8 cellular contexts compared by ENCODE assay signal in the genomic region with DNA sequence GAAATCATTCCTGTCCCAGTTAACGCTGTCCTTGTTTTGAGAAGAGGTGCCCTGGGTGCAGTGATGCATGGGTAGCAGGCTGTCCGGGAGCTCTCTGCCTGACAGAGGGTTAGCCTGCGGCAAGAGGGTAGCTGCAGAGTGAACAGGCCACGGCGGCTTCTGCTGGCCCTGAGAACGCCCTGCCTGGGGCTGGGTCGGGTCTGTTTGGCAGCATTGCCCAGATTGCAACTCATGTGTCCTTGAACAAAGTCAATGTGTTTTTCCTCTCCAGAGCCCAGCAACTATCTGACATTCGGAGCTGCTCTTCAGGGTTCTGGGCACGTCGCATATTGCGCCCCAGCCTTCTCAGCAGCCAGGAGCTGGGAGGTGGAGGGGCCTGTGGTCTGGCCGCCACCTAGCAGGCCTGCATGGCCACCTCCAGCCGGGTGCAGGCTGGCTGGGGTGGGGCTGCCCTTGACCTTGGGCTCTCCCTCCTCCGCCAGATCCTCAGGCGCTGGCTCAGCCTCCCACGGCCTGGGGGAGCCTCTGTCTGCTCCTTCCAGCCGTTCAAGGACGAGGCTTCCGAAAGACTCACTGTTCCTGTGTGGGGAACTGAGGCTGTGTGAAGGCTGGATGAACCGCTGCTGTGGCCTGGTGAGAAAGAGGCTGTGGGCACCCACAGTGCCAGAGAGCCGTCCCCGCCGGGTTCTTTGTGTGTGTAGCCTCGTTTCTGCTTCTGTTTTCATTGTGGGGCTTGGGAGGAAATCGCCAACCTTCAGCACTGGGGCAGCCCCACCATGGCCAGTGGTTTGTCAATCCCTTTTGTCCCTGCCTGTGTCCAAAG.
DNase-seq lines count a peak whose midpoint lies in the region; ATAC-seq and TF ChIP-seq lines count a peak whose summit lies in the region.
"Not testable (repeated sequence)": the region's sequence is repeated elsewhere in the genome, so short reads cannot be mapped to it uniquely, and the experiment has no call there.

No MANE protein-coding gene starts in this region.

- peaks cover 0 to 12% of the 10 kb centered on the region in 2 experiments; a peak in 2 of 4 replicates for H3K79me1 ChIP-seq in IMR-90 (ENCODE audit: low read depth in 1 of 2, low read length in 2 of 2)
- not testable (repeated sequence) for H3K79me1 ChIP-seq in mesenchymal stem cell (replicated peaks; ENCODE audit: low read length, poor library complexity, severe bottlenecking)

- not testable (repeated sequence) for H4K5ac ChIP-seq in IMR-90 (ENCODE audit: low read depth, low read length)

- not testable (repeated sequence) for H3K4me2 ChIP-seq in IMR-90 (ENCODE audit: low read depth, low read length); mesenchymal stem cell (ENCODE audit: low read length, poor library complexity, severe bottlenecking)
- H3K4me2 ChIP-seq in parathyroid adenoma (ENCODE audit: low read length) = peak overlapping the region; percentile 57

- not testable (repeated sequence) for H3K9ac ChIP-seq in IMR-90 (ENCODE audit: low read depth, low read length); mesenchymal stem cell (ENCODE audit: low read length); parathyroid adenoma

- H2BK12ac ChIP-seq in mesenchymal stem cell (ENCODE audit: low read length in 2 of 2) = peak overlapping the region; percentile 80 to 87

- not testable (repeated sequence) for H3K9me3 ChIP-seq in IMR-90 (ENCODE audit: control insufficient read depth, insufficient read depth, low read length); breast epithelium; mesenchymal stem cell (ENCODE audit: control insufficient read depth, low read length); parathyroid adenoma (ENCODE audit: control insufficient read depth, low read length); testis; vagina

- BruUV-seq in IMR-90 (replicated peaks; lab: Mats Ljungman, UMichigan) = not testable (repeated sequence)

- H2BK120ac ChIP-seq in IMR-90 (ENCODE audit: low read depth, low read length) (peak overlapping the region; percentile 83), mesenchymal stem cell (ENCODE audit: low read depth, low read length) (peak overlapping the region; percentile 11)

- dilution Hi-C loops in IMR-90 (cut with HindIII; ENCODE audit: low sequenced_read_pairs, unreplicated experiment) = not testable (repeated sequence)

- not testable (repeated sequence) for TF ChIP-seq RAD21 in IMR-90 (IDR thresholded peaks at IDR 0.05; ENCODE audit: low read length)

- DNase-seq in IMR-90; breast epithelium (ENCODE audit: low spot score in 2 of 2); left cardiac atrium; mesenchymal stem cell: not testable (repeated sequence)
- peak; percentile 49 for DNase-seq in left kidney (ENCODE audit: low read depth, low spot score)
- DNase-seq in testis = peak; percentile 75
- peak in 1 of 2 donors; percentile 37 for DNase-seq in vagina (ENCODE audit: extremely low spot score in 2 of 2)

- H3K4me1 ChIP-seq in IMR-90 (ENCODE audit: control insufficient read depth, insufficient read depth, low read length) (peaks cover 29% of the 10 kb centered on the region), mesenchymal stem cell (ENCODE audit: control insufficient read depth, insufficient read depth, low read depth, low read length) (peaks cover 20% of the 10 kb centered on the region), parathyroid adenoma (peaks cover 35% of the 10 kb centered on the region), testis (peaks cover 30% of the 10 kb centered on the region), vagina (peaks cover 47% of the 10 kb centered on the region)
- H3K4me1 ChIP-seq in breast epithelium = not testable (repeated sequence)

- H3K56ac ChIP-seq in IMR-90 (ENCODE audit: extremely low read depth, insufficient read depth, low read length) = not testable (repeated sequence)

- H4K20me1 ChIP-seq in IMR-90 (ENCODE audit: insufficient read depth, low read length) = not testable (repeated sequence)

- H3K27me3 ChIP-seq in IMR-90 (ENCODE audit: control insufficient read depth, insufficient read depth, low read length); breast epithelium; mesenchymal stem cell (ENCODE audit: control insufficient read depth in 1 of 2, insufficient read depth in 1 of 2, low read length in 2 of 2); parathyroid adenoma (ENCODE audit: control insufficient read depth, insufficient read depth, low read length); testis; vagina: not testable (repeated sequence)

- H2BK20ac ChIP-seq in IMR-90 (ENCODE audit: low read depth, low read length) = peak overlapping the region; percentile 82; the same call in 1 of the 2 replicates

- peak overlapping the region; percentile 78 for H2AK5ac ChIP-seq in IMR-90 (ENCODE audit: low read depth, low read length)
- H2AK5ac ChIP-seq in mesenchymal stem cell (ENCODE audit: low read length, severe bottlenecking) = not testable (repeated sequence)

- not testable (repeated sequence) for H3K18ac ChIP-seq in IMR-90 (ENCODE audit: low read depth, low read length); mesenchymal stem cell (ENCODE audit: low read depth in 1 of 2, low read length in 2 of 2)

- peak overlapping the region; percentile 69 for H3K4ac ChIP-seq in IMR-90 (ENCODE audit: low read depth, low read length)
- H3K4ac ChIP-seq in mesenchymal stem cell (ENCODE audit: low read depth in 1 of 2, low read length in 2 of 2) = not testable (repeated sequence)

- TF ChIP-seq CTCF in IMR-90 (conservative IDR thresholded peaks at IDR 0.05; ENCODE audit: low read depth, low read length); breast epithelium (IDR thresholded peaks at IDR 0.05); parathyroid adenoma (IDR thresholded peaks at IDR 0.05); testis (IDR thresholded peaks at IDR 0.05); vagina (IDR thresholded peaks at IDR 0.05): not testable (repeated sequence)

- H3K23ac ChIP-seq in IMR-90 (ENCODE audit: low read depth, low read length); mesenchymal stem cell (ENCODE audit: low read length in 2 of 2): not testable (repeated sequence)

- H3K27ac ChIP-seq in IMR-90 (ENCODE audit: insufficient read depth, low read length) (peak overlapping the region; percentile 15), breast epithelium (peak overlapping the region; percentile 36 to 86), parathyroid adenoma (peak overlapping the region; percentile 71), testis (peak overlapping the region; percentile 18 to 61), vagina (peak overlapping the region; percentile 74)
- H3K27ac ChIP-seq in mesenchymal stem cell (ENCODE audit: low read length, poor library complexity, severe bottlenecking) = not testable (repeated sequence)

- H3K9me1 ChIP-seq in IMR-90 (ENCODE audit: insufficient read depth, low read length) = peaks cover 14% of the 10 kb centered on the region

- in situ Hi-C loops in IMR-90 (cut with MboI; ENCODE audit: low sequenced_read_pairs) = loop anchor here (25.0 kb wide), 1 partner anchor 298 kb away; a partner anchor contains a TSS

- no CpG with 5 or more reads among the region's 25 CpGs for WGBS in IMR-90 (ENCODE audit: extremely low coverage in 2 of 2, insufficient read length in 1 of 2), 2 experiments
- 98% methylated on average over 9 of the region's 25 CpGs for WGBS in mesenchymal stem cell
- 35 to 44% methylated on average over 9 to 25 of the region's 25 CpGs for WGBS in testis, 2 donors

- CTCF ChIA-PET in IMR-90 (lab: Yijun Ruan, JAX) = not testable (repeated sequence)

- not testable (repeated sequence) for H3K79me2 ChIP-seq in parathyroid adenoma

- not testable (repeated sequence) for H2AFZ ChIP-seq in IMR-90 (replicated peaks; ENCODE audit: low read length, poor library complexity); mesenchymal stem cell (ENCODE audit: low read depth, low read length)
- H2AFZ ChIP-seq in parathyroid adenoma = peak overlapping the region; percentile 57

- not testable (repeated sequence) for ATAC-seq in IMR-90 (ENCODE audit: low read depth)
- peak; percentile 19 to 38 for ATAC-seq in left cardiac atrium

- TF ChIP-seq POLR2A in IMR-90 (IDR thresholded peaks at IDR 0.05; ENCODE audit: low read depth, low read length); breast epithelium (IDR thresholded peaks at IDR 0.05); testis (IDR thresholded peaks at IDR 0.05); vagina (IDR thresholded peaks at IDR 0.05): not testable (repeated sequence)

- H4K8ac ChIP-seq in IMR-90 (ENCODE audit: low read depth in 2 of 2, low read length in 2 of 2) = 0 out of 4 replicates have a peak overlapping the region, but pooled peaks of 1 of the 2 experiments have one; percentile 17
- peak overlapping the region; percentile 42 for H4K8ac ChIP-seq in mesenchymal stem cell (ENCODE audit: low read length)

- not testable (repeated sequence) for H3K4me3 ChIP-seq in IMR-90 (ENCODE audit: insufficient read depth, low read depth, low read length); breast epithelium; mesenchymal stem cell (ENCODE audit: insufficient read depth in 1 of 2, low read depth in 1 of 2, low read length in 2 of 2); testis; vagina
- H3K4me3 ChIP-seq in parathyroid adenoma (ENCODE audit: low read depth, low read length) = peak overlapping the region; percentile 63

- H2BK5ac ChIP-seq in IMR-90 (ENCODE audit: low read depth, low read length, poor library complexity, severe bottlenecking); mesenchymal stem cell (ENCODE audit: low read depth, low read length, poor library complexity, severe bottlenecking): not testable (repeated sequence)

- H2BK15ac ChIP-seq in IMR-90 (ENCODE audit: low read depth, low read length) (peak overlapping the region; percentile 74; the same call in 2 of the 3 replicates), mesenchymal stem cell (ENCODE audit: low read depth, poor library complexity, severe bottlenecking) (peak overlapping the region; percentile 63)

- POLR2A ChIA-PET in IMR-90 (lab: Charles Lee; ENCODE audit: unreplicated experiment) = not testable (repeated sequence)

- H4K91ac ChIP-seq in IMR-90 (ENCODE audit: insufficient read depth, low read depth, low read length) (peak overlapping the region; percentile 58), mesenchymal stem cell (ENCODE audit: low read length) (peak overlapping the region; percentile 82)

- H2AK9ac ChIP-seq in IMR-90 (replicated peaks; ENCODE audit: low read depth, low read length, poor library complexity) = not testable (repeated sequence)

- intact Hi-C loops in IMR-90 (cut with micrococcal nuclease) (loop anchor here (5.0 kb wide), 2 partner anchors 143 to 288 kb away; a partner anchor contains a TSS), left cardiac atrium (cut with DNase I) (loop anchor here in 1 of 2 donors (10.0 kb wide), 1 partner anchor 145 kb away; no protein-coding TSS in a partner anchor)
- intact Hi-C loops in breast epithelium (cut with DNase I; ENCODE audit: low total_unique reads); testis (cut with DNase I; ENCODE audit: low total_unique reads); vagina (cut with DNase I): not testable (repeated sequence)

- H3K36me3 ChIP-seq in IMR-90 (ENCODE audit: control insufficient read depth, insufficient read depth, low read length); breast epithelium; mesenchymal stem cell (ENCODE audit: control insufficient read depth in 1 of 2, insufficient read depth in 2 of 2, low read depth in 1 of 2, low read length in 2 of 2); parathyroid adenoma (ENCODE audit: control insufficient read depth, insufficient read depth, low read length); testis (ENCODE audit: low read depth, missing control alignments); vagina: not testable (repeated sequence)

- peak overlapping the region; percentile 59; the same call in 1 of the 2 replicates for H3K14ac ChIP-seq in IMR-90 (replicated peaks; ENCODE audit: low read depth, low read length)
- not testable (repeated sequence) for H3K14ac ChIP-seq in mesenchymal stem cell (ENCODE audit: low read length in 2 of 2)
